11 cellular contexts compared by ENCODE assay signal in the genomic region with DNA sequence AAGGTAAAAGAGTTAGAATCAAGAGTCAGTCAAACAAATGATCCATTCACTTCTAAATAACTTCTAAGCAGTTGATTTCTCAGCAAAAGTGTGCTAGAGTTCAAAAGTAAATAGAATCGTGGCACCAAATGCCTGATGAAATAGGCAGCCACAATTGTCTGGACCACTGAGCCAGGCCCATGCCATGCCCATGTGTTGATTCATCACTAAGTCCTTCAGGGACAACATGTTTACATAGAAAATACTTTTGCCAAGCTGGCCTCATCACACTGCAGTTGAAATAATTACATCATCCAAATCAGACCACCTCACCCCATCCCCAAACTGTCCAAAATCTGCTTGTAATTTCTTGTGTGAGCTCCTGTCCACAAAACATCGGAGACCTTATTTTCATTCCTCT.
A peak's percentile ranks its signal among the peaks of the same experiment; 100 is the strongest.
DNase-seq lines count a peak whose midpoint lies in the region; ATAC-seq and TF ChIP-seq lines count a peak whose summit lies in the region.
"Had no signal": no experiment of that assay in that cellular context is flagged by ENCODE, and none has a peak within 500 bp of the region (broad histone marks: within the 10 kb centered on the region; RNA-seq: fewer than 3 reads in every experiment).

No MANE protein-coding gene starts in this region.

- H3K36me3 ChIP-seq in GM23248 (ENCODE audit: low read depth) (no peaks in the 10 kb centered on the region), kidney epithelial cell (ENCODE audit: control insufficient read depth, insufficient read depth, low read length) (no peaks in the 10 kb centered on the region), SK-N-SH (replicated peaks in 1 of 2; ENCODE audit: control insufficient read depth in 1 of 2, insufficient read depth in 2 of 2, low read length in 1 of 2) (no peaks in the 10 kb centered on the region)
- H3K36me3 ChIP-seq: gastroesophageal sphincter, stomach had no signal

- H3K9me2 ChIP-seq in GM23248 (ENCODE audit: insufficient read depth) (no peaks in the 10 kb centered on the region), SK-N-SH (no peaks in the 10 kb centered on the region)

- ATAC-seq in GM21423 (IDR thresholded peaks at IDR 0.05; ENCODE audit: unreplicated experiment): no peak
- ATAC-seq in GM21447 (IDR thresholded peaks at IDR 0.05; ENCODE audit: unreplicated experiment): no peak
- ATAC-seq: gastroesophageal sphincter had no signal

- H3K27ac ChIP-seq in GM23248: peak overlapping the region; percentile 68
- H3K27ac ChIP-seq in SK-N-SH (ENCODE audit: low read depth in 2 of 2, low read length in 1 of 2): no peak overlapping the region
- H3K27ac ChIP-seq: gastroesophageal sphincter, stomach had no signal

- H3F3A ChIP-seq in GM23248 (ENCODE audit: insufficient read depth): 0 out of 2 replicates have a peak, but pooled peaks cover 5% of the 10 kb centered on the region
- no peaks in the 10 kb centered on the region for H3F3A ChIP-seq in SK-N-SH (replicated peaks; ENCODE audit: insufficient read depth)

- TF ChIP-seq EP300 in SK-N-SH (IDR thresholded peaks at IDR 0.05; ENCODE audit: borderline replicate concordance in 1 of 2, low read depth in 1 of 2, low read length in 1 of 2): no peak

- CTCF ChIA-PET in AG04449 (lab: Yijun Ruan, JAX) (interaction anchor here (0.9 to 1.6 kb wide), 4 partner anchors 10 to 1953 kb away, joined by 3 to 10 read pairs (median 4); no protein-coding TSS in a partner anchor), SK-N-SH (lab: Yijun Ruan, JAX) (interaction anchor here (1.0 to 2.7 kb wide), 8 partner anchors 9 to 1799 kb away, joined by 3 to 12 read pairs (median 4); no protein-coding TSS in a partner anchor)

- H2AFZ ChIP-seq in GM23248: peak overlapping the region; percentile 66
- H2AFZ ChIP-seq in SK-N-SH (ENCODE audit: low read depth): no peak overlapping the region

- WGBS in GM23248 (ENCODE audit: low coverage in 1 of 2, low lambda C conversion rate in 2 of 2, missing lambda C conversion rate in 2 of 2), 2 experiments: 20 to 36% methylated on average over 2 of the region's 2 CpGs
- WGBS in SK-N-SH (ENCODE audit: low lambda C conversion rate): 33% methylated on average over 2 of the region's 2 CpGs

- H3K9ac ChIP-seq in GM23248 (peak overlapping the region; percentile 54), SK-N-SH (no peak overlapping the region)

- TF ChIP-seq CTCF in AG04449 (IDR thresholded peaks at IDR 0.05; ENCODE audit: insufficient read depth, low read length, missing control alignments): no peak
- TF ChIP-seq CTCF in kidney epithelial cell (IDR thresholded peaks at IDR 0.05; ENCODE audit: insufficient read depth, low read length, poor library complexity, severe bottlenecking): no peak
- no peak for TF ChIP-seq CTCF in SK-N-SH (IDR thresholded peaks at IDR 0.05)

- H4K20me1 ChIP-seq in GM23248 (ENCODE audit: insufficient read depth) (no peaks in the 10 kb centered on the region), SK-N-SH (ENCODE audit: insufficient read depth) (no peaks in the 10 kb centered on the region)

- H3K4me3 ChIP-seq in AG04449 (ENCODE audit: low read depth, low read length) (no peak overlapping the region), GM23248 (no peak overlapping the region), kidney epithelial cell (ENCODE audit: low read depth, low read length) (no peak overlapping the region), SK-N-SH (ENCODE audit: low read depth in 2 of 2, low read length in 1 of 2) (no peak overlapping the region)
- H3K4me3 ChIP-seq: gastroesophageal sphincter, stomach had no signal

- H3K4me1 ChIP-seq in GM23248 (ENCODE audit: insufficient read depth) (peaks cover 13% of the 10 kb centered on the region), SK-N-SH (ENCODE audit: control insufficient read depth in 1 of 2, insufficient read depth in 2 of 2, low read depth in 1 of 2, low read length in 1 of 2) (peaks cover 0 to 2% of the 10 kb centered on the region in 2 experiments; a peak in 1 of 4 replicates)
- H3K4me1 ChIP-seq: gastroesophageal sphincter had no signal

- POLR2A ChIA-PET in AG04449 (lab: Yijun Ruan, JAX) (interaction anchor here (0.6 kb wide), 1 partner anchor 216 kb away, joined by 3 read pairs; a partner anchor contains a TSS), SK-N-SH (lab: Yijun Ruan, JAX) (no interaction called here)

- no peaks in the 10 kb centered on the region for H3K9me3 ChIP-seq in GM23248 (ENCODE audit: low read depth)
- H3K9me3 ChIP-seq in SK-N-SH: no peaks in the 10 kb centered on the region
- H3K9me3 ChIP-seq: gastroesophageal sphincter, stomach had no signal

- no peak overlapping the region for H3K4me2 ChIP-seq in GM23248 (ENCODE audit: unreplicated experiment)
- H3K4me2 ChIP-seq in SK-N-SH: no peak overlapping the region

- no peaks in the 10 kb centered on the region for H3K79me2 ChIP-seq in GM23248 (ENCODE audit: insufficient read depth)
- H3K79me2 ChIP-seq in SK-N-SH (ENCODE audit: insufficient read depth): no peaks in the 10 kb centered on the region

- DNase-seq in AG04449 (ENCODE audit: low read depth, low spot score) (peak; percentile 19), GM23248 (peak; percentile 72), astrocyte of the hippocampus (ENCODE audit: low read depth, low spot score) (peak; percentile 73), kidney epithelial cell (ENCODE audit: low read depth) (peak; percentile 14), COR-L47 (lab: John Stamatoyannopoulos, UW) (no peak), SK-N-SH (no peak)
- DNase-seq: aorta had no signal

- in situ Hi-C loops in GM23248 (cut with MboI): no loop called here

- TF ChIP-seq RAD21 in SK-N-SH (IDR thresholded peaks at IDR 0.05; ENCODE audit: low read length): no peak

- H3K27me3 ChIP-seq in GM23248 (replicated peaks; ENCODE audit: insufficient read depth): no peaks in the 10 kb centered on the region
- H3K27me3 ChIP-seq in kidney epithelial cell (ENCODE audit: control insufficient read depth, insufficient read depth, low read length): no peaks in the 10 kb centered on the region
- H3K27me3 ChIP-seq in SK-N-SH (ENCODE audit: insufficient read depth): no peaks in the 10 kb centered on the region
- H3K27me3 ChIP-seq: gastroesophageal sphincter, stomach had no signal

TF ChIP-seq in SK-N-SH, 30 proteins besides CTCF, POLR2A, EP300 and RAD21:
- no peak for TF ChIP-seq POLR2AphosphoS5 (IDR thresholded peaks at IDR 0.05; ENCODE audit: low read depth, low read length)
- no peak for TF ChIP-seq FOSL2 (IDR thresholded peaks at IDR 0.05; ENCODE audit: borderline replicate concordance, low read depth)
- no peak for TF ChIP-seq RXRA (IDR thresholded peaks at IDR 0.05; ENCODE audit: borderline replicate concordance, low read depth)
- TF ChIP-seq, protein P1, sequence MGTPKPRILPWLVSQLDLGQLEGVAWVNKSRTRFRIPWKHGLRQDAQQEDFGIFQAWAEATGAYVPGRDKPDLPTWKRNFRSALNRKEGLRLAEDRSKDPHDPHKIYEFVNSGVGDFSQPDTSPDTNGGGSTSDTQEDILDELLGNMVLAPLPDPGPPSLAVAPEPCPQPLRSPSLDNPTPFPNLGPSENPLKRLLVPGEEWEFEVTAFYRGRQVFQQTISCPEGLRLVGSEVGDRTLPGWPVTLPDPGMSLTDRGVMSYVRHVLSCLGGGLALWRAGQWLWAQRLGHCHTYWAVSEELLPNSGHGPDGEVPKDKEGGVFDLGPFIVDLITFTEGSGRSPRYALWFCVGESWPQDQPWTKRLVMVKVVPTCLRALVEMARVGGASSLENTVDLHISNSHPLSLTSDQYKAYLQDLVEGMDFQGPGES (IDR thresholded peaks at IDR 0.05; ENCODE audit: low read depth, low read length): no peak
- TF ChIP-seq, protein P2, sequence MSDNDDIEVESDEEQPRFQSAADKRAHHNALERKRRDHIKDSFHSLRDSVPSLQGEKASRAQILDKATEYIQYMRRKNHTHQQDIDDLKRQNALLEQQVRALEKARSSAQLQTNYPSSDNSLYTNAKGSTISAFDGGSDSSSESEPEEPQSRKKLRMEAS (IDR thresholded peaks at IDR 0.05; ENCODE audit: low read depth): no peak
- TF ChIP-seq GATA2 (CRISPR knock-in tag; IDR thresholded peaks at IDR 0.05): no peak
- TF ChIP-seq FOXM1 (IDR thresholded peaks at IDR 0.05; ENCODE audit: low read depth): no peak
- TF ChIP-seq ELF1 (IDR thresholded peaks at IDR 0.05): no peak
- TF ChIP-seq RCOR1 (IDR thresholded peaks at IDR 0.05; ENCODE audit: low read length): no peak
- no peak for TF ChIP-seq GABPA (IDR thresholded peaks at IDR 0.05; ENCODE audit: low read depth)
TF ChIP-seq in SK-N-SH: peak in this region for 0.

Comparison
In these comparisons a context has a peak if more than half of its experiments do, and no peak if none do; other contexts are left out.
1. DNase-seq: peak in AG04449 (single experiment), GM23248 (single experiment), astrocyte of the hippocampus (single experiment) and kidney epithelial cell (single experiment); none in COR-L47 (single experiment) and SK-N-SH (single experiment).